In genomic region chr6:104728444-104728843, GRCh38 we compare ENCODE assay signal across 32 cellular contexts.
A peak's percentile ranks its signal among the peaks of the same experiment; 100 is the strongest.
DNase-seq lines count a peak whose midpoint lies in the region; ATAC-seq and TF ChIP-seq lines count a peak whose summit lies in the region.
"Had no signal": no experiment of that assay in that cellular context is flagged by ENCODE, and none has a peak within 500 bp of the region (broad histone marks: within the 10 kb centered on the region; RNA-seq: fewer than 3 reads in every experiment).

No MANE protein-coding gene starts in this region.

- H3K27ac Mint-ChIP-seq in osteocyte (ENCODE audit: unreplicated experiment): peak overlapping the region; percentile 23
- H3K27ac Mint-ChIP-seq: activated CD8-positive, alpha-beta T cell treated with anti-CD3 and anti-CD28 coated beads for 36 hours; natural killer cell had no signal

- no peak overlapping the region for H3K27ac ChIP-seq in thyroid gland
- H3K27ac ChIP-seq: BLaER1, breast epithelium, colonic mucosa, foreskin keratinocyte, Peyer's patch, sigmoid colon, stomach, uterus had no signal

- WGBS in thyroid gland, 2 donors: 64% methylated on average over 4 of the region's 4 CpGs

- TF ChIP-seq CTCF in fibroblast of pulmonary artery (IDR thresholded peaks at IDR 0.05; ENCODE audit: low read length, missing control alignments): no peak
- no peak for TF ChIP-seq CTCF in osteocyte (IDR thresholded peaks at IDR 0.05)
- no peak for TF ChIP-seq CTCF in thyroid gland (IDR thresholded peaks at IDR 0.05)

- H3K4me1 Mint-ChIP-seq in osteocyte (ENCODE audit: unreplicated experiment): peaks cover 18% of the 10 kb centered on the region
- H3K4me1 Mint-ChIP-seq: natural killer cell had no signal

- H3K9me3 ChIP-seq in adipocyte (ENCODE audit: control insufficient read depth, low read length) (no peaks in the 10 kb centered on the region), thyroid gland (no peaks in the 10 kb centered on the region)
- H3K9me3 ChIP-seq: BLaER1, breast epithelium, colonic mucosa, mucosa of descending colon, Peyer's patch, sigmoid colon, stomach, uterus had no signal

- DNase-seq in HCEC 1CT: peak; percentile 49
- DNase-seq in adipocyte (ENCODE audit: low read depth): peak; percentile 4
- peak; percentile 52 for DNase-seq in fibroblast of pulmonary artery (ENCODE audit: low read depth)
- no peak for DNase-seq in osteocyte (ENCODE audit: extremely low spot score, unreplicated experiment)
- DNase-seq in NCI-H2107 treated with DMSO at 0.1 percent for 48 hours (lab: John Stamatoyannopoulos, UW; ENCODE audit: unreplicated experiment): no peak
- DNase-seq in thyroid gland: no peak
- DNase-seq: activated CD8-positive, alpha-beta T cell treated with anti-CD3 and anti-CD28 coated beads for 36 hours; activated naive CD4-positive, alpha-beta T cell treated with anti-CD3 and anti-CD28 coated beads, Interleukin-2, amount 50 U/mL, for 16 hours; amniotic stem cell; colonic mucosa; effector memory CD4-positive, alpha-beta T cell; foreskin keratinocyte; KBM-7; kidney glomerular epithelial cell; mucosa of descending colon; natural killer cell; NCI-H1092 treated with DMSO at 0.1 percent for 48 hours; NCI-H187; NCI-H2171 treated with DMSO at 0.1 percent for 48 hours; NCI-H524; nucleus accumbens; Peyer's patch; SHP77 treated with DMSO at 0.1 percent for 48 hours; sigmoid colon; stimulated activated CD4-positive, alpha-beta T cell treated with anti-CD3 and anti-CD28 coated beads, Interleukin-4, amount 100 ng/mL, for 1 hour; stomach; SW 1271; uterus had no signal

- peaks cover 28% of the 10 kb centered on the region for H3K36me3 Mint-ChIP-seq in osteocyte (ENCODE audit: unreplicated experiment)
- H3K36me3 Mint-ChIP-seq: natural killer cell had no signal

- intact Hi-C loops in thyroid gland (cut with DNase I): no loop called here

- H3K9ac ChIP-seq in adipocyte (ENCODE audit: low read length): no peak overlapping the region
- H3K9ac ChIP-seq: BLaER1 had no signal

- H3K4me3 ChIP-seq in adipocyte (ENCODE audit: low read length) (no peak overlapping the region), fibroblast of pulmonary artery (replicated peaks; ENCODE audit: low read depth, low read length) (no peak overlapping the region), thyroid gland (replicated peaks in 1 of 3) (no peak overlapping the region)
- H3K4me3 ChIP-seq: BLaER1, breast epithelium, colonic mucosa, lung, mucosa of descending colon, Peyer's patch, sigmoid colon, stomach, uterus had no signal

- H3K4me1 ChIP-seq in adipocyte (ENCODE audit: control insufficient read depth, insufficient read depth, low read length) (no peaks in the 10 kb centered on the region), thyroid gland (no peaks in the 10 kb centered on the region)
- H3K4me1 ChIP-seq: BLaER1, breast epithelium, colonic mucosa, foreskin keratinocyte, Peyer's patch, sigmoid colon, stomach, uterus had no signal

- H3K9me3 Mint-ChIP-seq in osteocyte (ENCODE audit: unreplicated experiment): peaks cover 11% of the 10 kb centered on the region
- H3K9me3 Mint-ChIP-seq: activated CD8-positive, alpha-beta T cell treated with anti-CD3 and anti-CD28 coated beads for 36 hours; natural killer cell had no signal

- H3K4me3 Mint-ChIP-seq in osteocyte (ENCODE audit: unreplicated experiment): peak overlapping the region; percentile 40
- H3K4me3 Mint-ChIP-seq: activated CD8-positive, alpha-beta T cell treated with anti-CD3 and anti-CD28 coated beads for 36 hours; natural killer cell had no signal

- TF ChIP-seq POLR2A in thyroid gland (IDR thresholded peaks at IDR 0.05): no peak

- ATAC-seq in GM21723 (IDR thresholded peaks at IDR 0.05; ENCODE audit: unreplicated experiment): no peak
- ATAC-seq: activated CD8-positive, alpha-beta T cell treated with anti-CD3 and anti-CD28 coated beads for 36 hours; foreskin keratinocyte; mucosa of descending colon; natural killer cell had no signal

- H3K27me3 Mint-ChIP-seq in osteocyte (ENCODE audit: unreplicated experiment): no peaks in the 10 kb centered on the region
- H3K27me3 Mint-ChIP-seq: activated CD8-positive, alpha-beta T cell treated with anti-CD3 and anti-CD28 coated beads for 36 hours had no signal

- H3K36me3 ChIP-seq in adipocyte (ENCODE audit: control insufficient read depth, insufficient read depth, low read length, severe bottlenecking): no peaks in the 10 kb centered on the region
- no peaks in the 10 kb centered on the region for H3K36me3 ChIP-seq in thyroid gland
- H3K36me3 ChIP-seq: breast epithelium, colonic mucosa, uterus had no signal

- H3K27me3 ChIP-seq in adipocyte (replicated peaks; ENCODE audit: control insufficient read depth, insufficient read depth, low read length) (no peaks in the 10 kb centered on the region), thyroid gland (no peaks in the 10 kb centered on the region)
- H3K27me3 ChIP-seq: BLaER1, breast epithelium, colonic mucosa, foreskin keratinocyte, Peyer's patch, sigmoid colon, stomach, uterus had no signal

Comparison
In these comparisons a context has a peak if more than half of its experiments do, and no peak if none do; other contexts are left out.
1. DNase-seq: peak in HCEC 1CT (single experiment), adipocyte (single experiment) and fibroblast of pulmonary artery (single experiment); none in osteocyte (single experiment), NCI-H2107 treated with DMSO at 0.1 percent for 48 hours (single experiment) and thyroid gland (0 of 2).